In genomic region chr6:2733736-2734480, GRCh38 we compare ENCODE assay signal across 14 cellular contexts. TPM values are rescaled to one million over a fixed set of nuclear protein-coding genes. Genes with fewer than 3 reads are reported as not detected.
DNase-seq lines count a peak whose midpoint lies in the region; ATAC-seq and TF ChIP-seq lines count a peak whose summit lies in the region.
"Had no signal": no experiment of that assay in that cellular context is flagged by ENCODE, and none has a peak within 500 bp of the region (broad histone marks: within the 10 kb centered on the region; RNA-seq: fewer than 3 reads in every experiment).

No MANE protein-coding gene starts in this region.

- no peaks in the 10 kb centered on the region for H3K79me2 ChIP-seq in MM.1S (ENCODE audit: low read length)

- H3K4me1 ChIP-seq in thoracic aorta (ENCODE audit: control insufficient read depth in 1 of 2, low read depth in 2 of 2) (peaks cover 11 to 44% of the 10 kb centered on the region in 2 donors), MM.1S (ENCODE audit: low read length) (no peaks in the 10 kb centered on the region)
- H3K4me1 ChIP-seq: right lobe of liver had no signal

- CTCF ChIA-PET in activated B cell treated with CpG ODN at 0.5 μM for 24 hours (lab: Charles Lee): interaction anchor here (0.7 to 3.4 kb wide), 3 partner anchors 16 to 998 kb away, joined by 3 to 28 read pairs (median 4); partner anchors contain the start of gene MYLK4

- H3K4me2 ChIP-seq in MM.1S (ENCODE audit: low read depth, low read length): no peak overlapping the region

- H3F3A ChIP-seq in MM.1S (ENCODE audit: insufficient read depth, low read length): no peaks in the 10 kb centered on the region

- H3K4me1 Mint-ChIP-seq in activated B cell treated with CpG ODN at 0.5 μM for 24 hours: peaks cover 19% of the 10 kb centered on the region
- H3K4me1 Mint-ChIP-seq: activated naive CD4-positive, alpha-beta T cell treated with anti-CD3 and anti-CD28 coated beads, Interleukin-2, amount 10 ng/mL, durations not matched to agents 7 days and 5 days had no signal

- H3K9ac ChIP-seq in MM.1S (ENCODE audit: low read length): no peak overlapping the region

- H3K4me3 ChIP-seq in thoracic aorta (no peak overlapping the region), lower leg skin (ENCODE audit: low read depth, poor library complexity, severe bottlenecking) (no peak overlapping the region), MM.1S (ENCODE audit: low read length) (no peak overlapping the region)
- H3K4me3 ChIP-seq: right lobe of liver had no signal

- H3K9me3 Mint-ChIP-seq in activated B cell treated with CpG ODN at 0.5 μM for 24 hours: peaks cover 9% of the 10 kb centered on the region
- H3K9me3 Mint-ChIP-seq: activated CD4-positive, alpha-beta T cell treated with anti-CD3 and anti-CD28 coated beads, Interleukin-2, amount 10 ng/mL, durations not matched to agents 7 days and 5 days; activated naive CD4-positive, alpha-beta T cell treated with anti-CD3 and anti-CD28 coated beads, Interleukin-2, amount 10 ng/mL, durations not matched to agents 7 days and 5 days had no signal

- peak overlapping the region; percentile 85 for H3K27ac Mint-ChIP-seq in activated B cell treated with CpG ODN at 0.5 μM for 24 hours
- H3K27ac Mint-ChIP-seq: activated CD4-positive, alpha-beta T cell treated with anti-CD3 and anti-CD28 coated beads, Interleukin-2, amount 10 ng/mL, durations not matched to agents 7 days and 5 days; activated naive CD4-positive, alpha-beta T cell treated with anti-CD3 and anti-CD28 coated beads, Interleukin-2, amount 10 ng/mL, durations not matched to agents 7 days and 5 days had no signal

- 93 to 95% methylated on average over 22 of the region's 22 CpGs for WGBS in lower leg skin, 2 donors

- H2AFZ ChIP-seq in MM.1S (ENCODE audit: low read length): no peak overlapping the region

- no peak for TF ChIP-seq POLR2A in lower leg skin (IDR thresholded peaks at IDR 0.05)

- H3K27ac ChIP-seq in thoracic aorta: peak overlapping the region; percentile 11 to 16
- H3K27ac ChIP-seq in MM.1S (ENCODE audit: low read length): no peak overlapping the region
- H3K27ac ChIP-seq: epithelial cell of prostate, right lobe of liver had no signal

- DNase-seq in activated B cell treated with CpG ODN at 0.5 μM for 24 hours (no peak), left ventricle myocardium superior (peak; percentile 74), thoracic aorta (ENCODE audit: low spot score) (no peak), lower leg skin (ENCODE audit: low spot score in 2 of 2) (no peak), T1000 (lab: John Stamatoyannopoulos, UW) (no peak), MM.1S (no peak)
- DNase-seq in activated T-cell treated with anti-CD3 and anti-CD28 coated beads, Interleukin-2, amount 50 U/mL, for 48 hours: no peak
- DNase-seq: NCI-H187 treated with DMSO at 0.1 percent for 48 hours, NCI-H510A had no signal

- H3K27me3 ChIP-seq in thoracic aorta (replicated peaks; ENCODE audit: insufficient read depth) (no peaks in the 10 kb centered on the region), MM.1S (replicated peaks; ENCODE audit: insufficient read depth, low read length) (no peaks in the 10 kb centered on the region)
- H3K27me3 ChIP-seq: right lobe of liver had no signal

- H3K36me3 ChIP-seq in thoracic aorta: no peaks in the 10 kb centered on the region
- H3K36me3 ChIP-seq in MM.1S (replicated peaks; ENCODE audit: insufficient read depth, low read length): no peaks in the 10 kb centered on the region
- H3K36me3 ChIP-seq: right lobe of liver had no signal

- ATAC-seq in HG02943 (IDR thresholded peaks at IDR 0.05; ENCODE audit: low read depth, unreplicated experiment) (peak; percentile 16), activated B cell treated with CpG ODN at 0.5 μM for 24 hours (ENCODE audit: low read depth) (no peak), left ventricle myocardium superior (peak; percentile 85), thoracic aorta (ENCODE audit: insufficient number of reproducible peaks, low FRiP score, low read depth) (no peak)

- TF ChIP-seq CTCF in activated B cell treated with CpG ODN at 0.5 μM for 24 hours (IDR thresholded peaks at IDR 0.05): no peak
- no peak for TF ChIP-seq CTCF in thoracic aorta (IDR thresholded peaks at IDR 0.05)
- TF ChIP-seq CTCF in lower leg skin (IDR thresholded peaks at IDR 0.05): no peak
- no peak for TF ChIP-seq CTCF in MM.1S (IDR thresholded peaks at IDR 0.05; ENCODE audit: low read length)

- H4K20me1 ChIP-seq in MM.1S (ENCODE audit: insufficient read depth, low read length): no peaks in the 10 kb centered on the region

- H3K9me3 ChIP-seq in thoracic aorta: no peaks in the 10 kb centered on the region
- no peaks in the 10 kb centered on the region for H3K9me3 ChIP-seq in MM.1S (replicated peaks; ENCODE audit: insufficient read depth, low read length)
- H3K9me3 ChIP-seq: right lobe of liver had no signal

- no peak overlapping the region for H3K4me3 Mint-ChIP-seq in activated B cell treated with CpG ODN at 0.5 μM for 24 hours
- H3K4me3 Mint-ChIP-seq: activated CD4-positive, alpha-beta T cell treated with anti-CD3 and anti-CD28 coated beads, Interleukin-2, amount 10 ng/mL, durations not matched to agents 7 days and 5 days; activated naive CD4-positive, alpha-beta T cell treated with anti-CD3 and anti-CD28 coated beads, Interleukin-2, amount 10 ng/mL, durations not matched to agents 7 days and 5 days had no signal

- no peaks in the 10 kb centered on the region for H3K27me3 Mint-ChIP-seq in activated B cell treated with CpG ODN at 0.5 μM for 24 hours

- POLR2A ChIA-PET in activated B cell treated with CpG ODN at 0.5 μM for 24 hours (lab: Charles Lee): interaction anchor here (0.6 to 2.1 kb wide), 8 partner anchors 16 to 1406 kb away, joined by 3 to 12 read pairs (median 4); partner anchors contain the start of genes MYLK4, SERPINB1 and WRNIP1

- H3K36me3 Mint-ChIP-seq in activated B cell treated with CpG ODN at 0.5 μM for 24 hours (ENCODE audit: low read depth): no peaks in the 10 kb centered on the region
- H3K36me3 Mint-ChIP-seq: activated naive CD4-positive, alpha-beta T cell treated with anti-CD3 and anti-CD28 coated beads, Interleukin-2, amount 10 ng/mL, durations not matched to agents 7 days and 5 days had no signal

- no peaks in the 10 kb centered on the region for H3K9me2 ChIP-seq in MM.1S (replicated peaks; ENCODE audit: insufficient read depth, low read length)

- intact Hi-C loops in activated B cell treated with CpG ODN at 0.5 μM for 24 hours (cut with micrococcal nuclease) (loop anchor here (1.0 to 2.0 kb wide), 3 partner anchors 17 to 489 kb away; partner anchors contain the start of genes GMDS, MYLK4 and WRNIP1), left ventricle myocardium superior (cut with micrococcal nuclease) (no loop called here), lower leg skin (cut with DNase I; ENCODE audit: low total_unique reads) (no loop called here)

RNA-seq across cellular contexts. Expression of gene MYLK4, which starts 16.8 kb away (rescaled TPM):
- 0.49 and 0.58 TPM in 2 replicates for total RNA-seq in activated B cell treated with CpG ODN at 0.5 μM for 24 hours
- total RNA-seq in left ventricle myocardium superior: 2.5 TPM
- 1 to 10 TPM in 1 of 2 donors, under 1 TPM in 1; 0.68 to 2.0 TPM for total RNA-seq in thoracic aorta
- 1 to 10 TPM in 3 of 4 donors, under 1 TPM in 1; 0.97 to 3.8 (median 2.5) TPM for total RNA-seq in lower leg skin

RNA-seq across cellular contexts. Expression of gene WRNIP1, which starts 31.3 kb away (rescaled TPM):
- 31.6 and 31.9 TPM in 2 replicates for total RNA-seq in activated B cell treated with CpG ODN at 0.5 μM for 24 hours
- total RNA-seq in left ventricle myocardium superior: 45.1 TPM
- 10 to 100 TPM; 87.8 to 93.3 TPM for total RNA-seq in thoracic aorta
- total RNA-seq in lower leg skin: 10 to 100 TPM; 72.3 to 94.7 (median 87.0) TPM

Comparison
In these comparisons a context has a peak if more than half of its experiments do, and no peak if none do; other contexts are left out.
1. ATAC-seq: peak in HG02943 (single experiment) and left ventricle myocardium superior (single experiment); none in activated B cell treated with CpG ODN at 0.5 μM for 24 hours (single experiment) and thoracic aorta (single experiment).